8 cellular contexts compared by ENCODE assay signal in the genomic region with DNA sequence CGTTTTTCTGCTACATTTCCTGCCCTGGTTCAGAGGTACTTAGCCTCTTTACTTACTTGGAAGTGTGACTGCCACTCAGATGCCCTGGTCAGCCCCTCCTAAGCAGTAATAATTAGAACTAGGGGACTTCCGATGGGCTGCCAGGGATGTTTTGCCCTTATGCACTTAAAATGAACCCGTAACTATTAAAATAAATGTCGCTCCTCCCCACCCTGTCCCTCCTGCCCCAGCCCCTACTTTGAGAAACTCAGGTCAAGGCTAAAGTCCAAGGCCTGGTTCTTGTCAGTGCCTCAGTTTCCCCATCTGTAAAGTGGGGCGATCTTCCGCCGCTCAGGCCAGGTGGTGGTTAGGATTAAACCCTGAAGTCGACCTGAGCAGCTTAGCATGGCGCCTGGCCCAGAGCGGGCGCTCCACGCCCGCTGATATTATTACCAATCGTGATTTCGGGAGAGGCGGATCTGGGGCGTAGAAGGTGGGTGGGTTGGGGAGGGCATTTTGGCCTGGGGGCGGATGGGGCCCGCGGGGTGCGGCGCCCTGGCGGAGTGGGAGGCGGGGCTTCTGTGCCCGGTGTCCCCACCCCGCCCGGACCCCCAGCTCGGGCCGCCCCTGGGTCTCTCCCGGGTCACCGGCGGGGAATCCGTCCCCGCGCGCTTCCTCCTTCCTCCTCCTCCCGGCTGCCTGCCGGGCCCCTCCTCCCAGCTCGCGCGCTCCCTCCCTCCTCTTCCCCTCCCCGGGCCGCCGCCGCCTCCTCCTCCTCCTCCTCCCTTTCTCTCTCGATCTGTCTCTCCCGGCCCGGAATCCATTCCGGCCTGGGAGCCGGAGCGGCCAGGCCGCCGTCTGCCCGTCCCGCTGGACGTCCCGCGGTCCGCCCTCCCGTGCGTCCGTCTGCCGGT. TPM values are rescaled to one million over a fixed set of nuclear protein-coding genes. Genes with fewer than 3 reads are reported as not detected.
DNase-seq lines count a peak whose midpoint lies in the region; ATAC-seq and TF ChIP-seq lines count a peak whose summit lies in the region.

Gene SRC, plus strand, starts transcription at position 802 of the 893 bp plus-strand sequence. CDS start 38,014 bp downstream, outside the sequence.

- H3K27me3 ChIP-seq in colonic mucosa (no peaks in the 10 kb centered on the region), layer of hippocampus (ENCODE audit: control insufficient read depth, insufficient read depth, low read length) (peaks cover 3% of the 10 kb centered on the region)

- peak within 1 kb of the TSS; percentile 83 to 92 for H3K9ac ChIP-seq in colonic mucosa (ENCODE audit: low read depth in 2 of 2, low read length in 2 of 2)

- intact Hi-C loops in colonic mucosa (cut with DNase I), result loop anchor here (10.0 kb wide), 1 partner anchor 51 kb away; no protein-coding TSS in a partner anchor

- peaks cover 9% of the 10 kb centered on the region for H3K4me1 ChIP-seq in colonic mucosa

- TF ChIP-seq CTCF in colonic mucosa (IDR thresholded peaks at IDR 0.05), result no peak

- H3K27ac ChIP-seq in colonic mucosa (peak within 1 kb of the TSS; percentile 95), layer of hippocampus (ENCODE audit: low read depth, low read length) (peak within 1 kb of the TSS; percentile 54)

- peak; percentile 34 for ATAC-seq in GM18868 (IDR thresholded peaks at IDR 0.05; ENCODE audit: unreplicated experiment)
- peak; percentile 30 to 42 for ATAC-seq in activated CD4-positive, CD25-positive, alpha-beta regulatory T cell treated with anti-CD3 and anti-CD28 coated beads, Interleukin-2, amount 50 U/mL, for 24 hours

- no peaks in the 10 kb centered on the region for H3K36me3 ChIP-seq in colonic mucosa

- H3K4me3 ChIP-seq in colonic mucosa, result peak within 1 kb of the TSS; percentile 44

- DNase-seq in A172 (ENCODE audit: low spot score) (peak; percentile 59), NCI-H1694 treated with DMSO at 0.1 percent for 48 hours (lab: John Stamatoyannopoulos, UW) (peak; percentile 35), colonic mucosa (peak; percentile 91), OCI-M2 (lab: John Stamatoyannopoulos, UW; ENCODE audit: unreplicated experiment) (no peak)
- DNase-seq in stimulated activated CD4-positive, alpha-beta T cell treated with anti-CD3 and anti-CD28 coated beads, Interleukin-15, amount 100 ng/mL, for 24 hours, result peak; percentile 69

- H3K9me3 ChIP-seq in colonic mucosa, result no peaks in the 10 kb centered on the region

RNA-seq across cellular contexts. Expression of gene SRC, which starts in this region (rescaled TPM):
- total RNA-seq in A172 (2014; rRNA removed; shearing (Covaris generic)), result 15.3 and 17.8 TPM in 2 replicates
- 100 to 1,000 TPM; 102 to 123 TPM for total RNA-seq in colonic mucosa
